1 cellular context compared by ENCODE assay signal in genomic region chr1:242525769-242526168, GRCh38.
A peak's percentile ranks its signal among the peaks of the same experiment; 100 is the strongest.
TF ChIP-seq lines count a peak whose summit lies in the region.

No MANE protein-coding gene starts in this region.

TF ChIP-seq in HepG2, 621 proteins besides CTCF, POLR2A, EP300 and RAD21:
- TF ChIP-seq IKZF1 (IDR thresholded peaks at IDR 0.05) (no peak), CEBPB (IDR thresholded peaks at IDR 0.05; ENCODE audit: borderline replicate concordance, low read depth, low read length) (peak; percentile 74)
TF ChIP-seq in HepG2: peak in this region for 1.
